1 cellular context compared by ENCODE assay signal in genomic region chr11:67357831-67358555, GRCh38.
TF ChIP-seq lines count a peak whose summit lies in the region.

No MANE protein-coding gene starts in this region.

TF ChIP-seq in WTC11, 78 proteins besides CTCF, POLR2A, EP300 and RAD21 (continued from another document):
- no peak for TF ChIP-seq NR3C1 (CRISPR knock-in tag; conservative IDR thresholded peaks at IDR 0.05; ENCODE audit: low read depth)
- TF ChIP-seq EMX1 (CRISPR knock-in tag; IDR thresholded peaks at IDR 0.05), result no peak
- no peak for TF ChIP-seq ATF6 (CRISPR knock-in tag; IDR thresholded peaks at IDR 0.05)
- TF ChIP-seq ZNF219 (CRISPR knock-in tag; IDR thresholded peaks at IDR 0.05; ENCODE audit: borderline replicate concordance), result no peak
- no peak for TF ChIP-seq FOXJ3 (CRISPR knock-in tag; IDR thresholded peaks at IDR 0.05; ENCODE audit: borderline replicate concordance)
- no peak for TF ChIP-seq ZSCAN18 (CRISPR knock-in tag; IDR thresholded peaks at IDR 0.05)
- TF ChIP-seq E2F4 (CRISPR knock-in tag; IDR thresholded peaks at IDR 0.05; ENCODE audit: borderline replicate concordance, low read depth), result no peak
